Comparison of ENCODE assay signal across 8 cellular contexts in the genomic region with DNA sequence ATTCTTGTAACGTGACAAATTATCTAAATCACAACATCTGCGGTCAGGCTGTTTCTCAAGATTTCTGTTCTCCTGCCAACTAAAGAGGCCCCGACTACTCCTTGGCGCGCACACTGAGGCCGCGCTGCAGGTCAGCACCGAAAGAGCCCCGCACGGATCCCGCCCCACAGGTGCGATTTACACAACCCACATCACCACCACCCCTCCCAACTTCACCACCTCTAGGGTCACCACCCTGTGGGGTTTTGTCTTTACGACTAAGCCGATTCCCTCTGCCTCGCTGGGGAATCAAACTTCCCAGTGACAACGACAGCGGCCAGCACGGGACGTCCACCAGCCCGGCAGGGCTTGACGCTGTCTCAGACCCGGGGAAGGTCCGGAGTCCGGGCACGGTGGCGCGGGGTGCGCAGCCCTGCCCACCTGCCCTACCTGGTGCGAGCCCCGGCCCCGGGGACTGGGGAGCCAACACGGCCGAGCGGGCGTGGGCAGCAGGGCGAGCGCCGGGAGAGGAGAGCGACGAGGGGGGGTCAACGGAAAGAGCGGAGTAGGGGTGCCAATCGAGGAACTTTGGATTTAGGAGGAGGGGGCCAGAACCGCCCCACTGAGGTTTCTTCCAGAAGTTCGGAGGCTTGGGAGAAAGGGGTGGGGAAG. TPM values are rescaled to one million over a fixed set of nuclear protein-coding genes. Genes with fewer than 3 reads are reported as not detected.
DNase-seq lines count a peak whose midpoint lies in the region; ATAC-seq and TF ChIP-seq lines count a peak whose summit lies in the region.

No MANE protein-coding gene starts in this region.

- H3K27ac Mint-ChIP-seq in osteocyte (ENCODE audit: unreplicated experiment) = peak overlapping the region; percentile 93

- H3K9me3 Mint-ChIP-seq in activated T-cell treated with anti-CD3 and anti-CD28 coated beads, Interleukin-2, amount 50 U/mL, for 4 hours = no peaks in the 10 kb centered on the region
- H3K9me3 Mint-ChIP-seq in osteocyte (ENCODE audit: unreplicated experiment) = no peaks in the 10 kb centered on the region

- DNase-seq in NOMO-1 treated with DMSO at 0.1 percent for 48 hours (lab: John Stamatoyannopoulos, UW; ENCODE audit: unreplicated experiment) = peak; percentile 39
- DNase-seq in NOMO-1 treated with dmso at 0.1 percent for 144 hours (lab: John Stamatoyannopoulos, UW; ENCODE audit: unreplicated experiment) = no peak
- no peak for DNase-seq in activated T-cell treated with anti-CD3 and anti-CD28 coated beads, Interleukin-2, amount 50 U/mL, for 4 hours
- DNase-seq in osteocyte (ENCODE audit: extremely low spot score, unreplicated experiment) = no peak
- DNase-seq in stimulated activated naive CD4-positive, alpha-beta T cell treated with Interleukin-2 at 50 U/mL for 16 hours (lab: John Stamatoyannopoulos, UW) = no peak

- peaks cover 65% of the 10 kb centered on the region for H3K27me3 Mint-ChIP-seq in activated T-cell treated with anti-CD3 and anti-CD28 coated beads, Interleukin-2, amount 50 U/mL, for 4 hours (ENCODE audit: low read depth)
- H3K27me3 Mint-ChIP-seq in osteocyte (ENCODE audit: unreplicated experiment) = no peaks in the 10 kb centered on the region

- no peak for TF ChIP-seq EP300 in gastroesophageal sphincter (IDR thresholded peaks at IDR 0.05)

- peak overlapping the region; percentile 73 for H3K9ac ChIP-seq in HUES6 (ENCODE audit: low read length)

- H3K4me1 Mint-ChIP-seq in activated T-cell treated with anti-CD3 and anti-CD28 coated beads, Interleukin-2, amount 50 U/mL, for 4 hours (ENCODE audit: low read depth) = peaks cover 13% of the 10 kb centered on the region
- peaks cover 72% of the 10 kb centered on the region for H3K4me1 Mint-ChIP-seq in osteocyte (ENCODE audit: unreplicated experiment)

- TF ChIP-seq CTCF in gastroesophageal sphincter (IDR thresholded peaks at IDR 0.05) = no peak
- no peak for TF ChIP-seq CTCF in osteocyte (IDR thresholded peaks at IDR 0.05)

- no peaks in the 10 kb centered on the region for H3K36me3 Mint-ChIP-seq in activated T-cell treated with anti-CD3 and anti-CD28 coated beads, Interleukin-2, amount 50 U/mL, for 4 hours (ENCODE audit: insufficient read depth)
- H3K36me3 Mint-ChIP-seq in osteocyte (ENCODE audit: unreplicated experiment) = peaks cover 22% of the 10 kb centered on the region

- H3K27ac ChIP-seq in HUES6 (ENCODE audit: low read depth, low read length) = peak overlapping the region; percentile 43; the same call in 1 of the 2 replicates
- peak overlapping the region; percentile 76 to 98 (median 96) for H3K27ac ChIP-seq in gastroesophageal sphincter

- H3K4me1 ChIP-seq in HUES6 (ENCODE audit: control insufficient read depth, insufficient read depth, low read length) (peaks cover 28% of the 10 kb centered on the region), gastroesophageal sphincter (peaks cover 0 to 41% (median 0%) of the 10 kb centered on the region in 3 donors)

- WGBS in gastroesophageal sphincter (ENCODE audit: low coverage in 1 of 2), 2 donors = 0 to 4% methylated on average over 4 to 13 of the region's 45 CpGs

- H3K4me3 ChIP-seq in HUES6 (ENCODE audit: low read depth, low read length) = peak overlapping the region; percentile 90
- H3K4me3 ChIP-seq in gastroesophageal sphincter = peak overlapping the region; percentile 56 to 88

- ATAC-seq in activated T-cell treated with anti-CD3 and anti-CD28 coated beads, Interleukin-2, amount 50 U/mL, for 4 hours = peak; percentile 20 to 27
- ATAC-seq in gastroesophageal sphincter (peak; percentile 24), HG03135 (IDR thresholded peaks at IDR 0.05; ENCODE audit: unreplicated experiment) (no peak)

- H3K27me3 ChIP-seq in HUES6 (ENCODE audit: control insufficient read depth, insufficient read depth, low read length) (peaks cover 4% of the 10 kb centered on the region; the same call in 1 of the 2 replicates), gastroesophageal sphincter (no peaks in the 10 kb centered on the region)

- H3K9me3 ChIP-seq in HUES6 (ENCODE audit: control insufficient read depth, insufficient read depth, low read depth, low read length) (no peaks in the 10 kb centered on the region), gastroesophageal sphincter (no peaks in the 10 kb centered on the region)

- no peak for TF ChIP-seq POLR2A in gastroesophageal sphincter (IDR thresholded peaks at IDR 0.05)

- H3K36me3 ChIP-seq in HUES6 (ENCODE audit: control insufficient read depth, insufficient read depth, low read length) (no peaks in the 10 kb centered on the region), gastroesophageal sphincter (no peaks in the 10 kb centered on the region)

- peak overlapping the region; percentile 83 for H3K4me3 Mint-ChIP-seq in activated T-cell treated with anti-CD3 and anti-CD28 coated beads, Interleukin-2, amount 50 U/mL, for 4 hours
- peak overlapping the region; percentile 95 for H3K4me3 Mint-ChIP-seq in osteocyte (ENCODE audit: unreplicated experiment)

RNA-seq across cellular contexts. Expression of a gene that starts 0.8 kb away (rescaled TPM):
- 1 to 10 TPM in 1 of 3 donors, under 1 TPM in 2; 0.33 to 1.1 (median 0.61) TPM for total RNA-seq in activated T-cell treated with anti-CD3 and anti-CD28 coated beads, Interleukin-2, amount 50 U/mL, for 4 hours
- total RNA-seq in gastroesophageal sphincter (10 to 100 TPM; 35.9 to 78.9 (median 50.5) TPM), osteocyte (259 and 264 TPM in 2 replicates)

Comparison
In these comparisons a context has a peak if more than half of its experiments do, and no peak if none do; other contexts are left out.
1. RNA of a gene that starts 0.8 kb away (total RNA-seq): 259 to 264 TPM in osteocyte and 35.9 to 78.9 TPM in gastroesophageal sphincter; 0.33 to 1.1 TPM in activated T-cell treated with anti-CD3 and anti-CD28 coated beads, Interleukin-2, amount 50 U/mL, for 4 hours; every median in the first group is over 10 times any median in the second.